In the genomic region with DNA sequence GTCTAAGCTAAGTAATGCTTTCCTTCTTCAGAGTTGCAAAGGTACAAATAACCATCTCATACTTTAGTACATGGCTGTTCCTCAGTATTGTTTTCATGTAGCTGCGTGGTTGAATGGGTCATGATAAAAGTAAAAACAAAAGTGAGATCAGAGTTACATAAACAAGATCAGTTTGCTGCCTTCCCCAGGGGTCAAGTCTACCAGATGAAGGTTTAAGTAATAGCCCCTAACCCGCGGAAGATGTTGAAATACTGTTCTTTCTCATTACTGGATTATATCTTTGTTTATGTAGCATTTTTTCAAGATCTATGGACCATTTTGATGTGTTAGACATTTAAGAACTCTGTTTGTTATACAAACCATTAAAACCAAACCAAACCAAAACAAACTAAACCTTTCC, we compare ENCODE assay signal across 1 cellular context.
TF ChIP-seq lines count a peak whose summit lies in the region.

No MANE protein-coding gene starts in this region.

TF ChIP-seq in IMR-90, 13 proteins besides CTCF, POLR2A, EP300 and RAD21:
- TF ChIP-seq NFE2L2 (IDR thresholded peaks at IDR 0.05; ENCODE audit: low read depth, low read length) (no peak), MAFK (IDR thresholded peaks at IDR 0.05; ENCODE audit: low read depth, low read length) (no peak), BHLHE40 (IDR thresholded peaks at IDR 0.05; ENCODE audit: low read depth, low read length) (no peak), RCOR1 (IDR thresholded peaks at IDR 0.05; ENCODE audit: insufficient replicate concordance, low read length) (no peak), MXI1 (IDR thresholded peaks at IDR 0.05; ENCODE audit: borderline replicate concordance, low read depth, low read length) (no peak), SMC3 (IDR thresholded peaks at IDR 0.05; ENCODE audit: low read depth, low read length) (no peak), CEBPB (IDR thresholded peaks at IDR 0.05; ENCODE audit: low read depth, low read length) (no peak)
- TF ChIP-seq, protein P1, sequence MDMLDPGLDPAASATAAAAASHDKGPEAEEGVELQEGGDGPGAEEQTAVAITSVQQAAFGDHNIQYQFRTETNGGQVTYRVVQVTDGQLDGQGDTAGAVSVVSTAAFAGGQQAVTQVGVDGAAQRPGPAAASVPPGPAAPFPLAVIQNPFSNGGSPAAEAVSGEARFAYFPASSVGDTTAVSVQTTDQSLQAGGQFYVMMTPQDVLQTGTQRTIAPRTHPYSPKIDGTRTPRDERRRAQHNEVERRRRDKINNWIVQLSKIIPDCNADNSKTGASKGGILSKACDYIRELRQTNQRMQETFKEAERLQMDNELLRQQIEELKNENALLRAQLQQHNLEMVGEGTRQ (IDR thresholded peaks at IDR 0.05; ENCODE audit: low read depth, low read length), result no peak
- TF ChIP-seq, protein P2, sequence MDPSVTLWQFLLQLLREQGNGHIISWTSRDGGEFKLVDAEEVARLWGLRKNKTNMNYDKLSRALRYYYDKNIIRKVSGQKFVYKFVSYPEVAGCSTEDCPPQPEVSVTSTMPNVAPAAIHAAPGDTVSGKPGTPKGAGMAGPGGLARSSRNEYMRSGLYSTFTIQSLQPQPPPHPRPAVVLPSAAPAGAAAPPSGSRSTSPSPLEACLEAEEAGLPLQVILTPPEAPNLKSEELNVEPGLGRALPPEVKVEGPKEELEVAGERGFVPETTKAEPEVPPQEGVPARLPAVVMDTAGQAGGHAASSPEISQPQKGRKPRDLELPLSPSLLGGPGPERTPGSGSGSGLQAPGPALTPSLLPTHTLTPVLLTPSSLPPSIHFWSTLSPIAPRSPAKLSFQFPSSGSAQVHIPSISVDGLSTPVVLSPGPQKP (IDR thresholded peaks at IDR 0.05; ENCODE audit: borderline replicate concordance, low read depth, low read length), result no peak
